ENCODE assay signal across 8 cellular contexts in genomic region chr19:49150106-49150943, GRCh38. TPM values are rescaled to one million over a fixed set of nuclear protein-coding genes. Genes with fewer than 3 reads are reported as not detected.
DNase-seq lines count a peak whose midpoint lies in the region; ATAC-seq and TF ChIP-seq lines count a peak whose summit lies in the region.

No MANE protein-coding gene starts in this region.

- H3K36me3 Mint-ChIP-seq in natural killer cell: no peaks in the 10 kb centered on the region

- H3K27ac Mint-ChIP-seq in natural killer cell: peak overlapping the region in 1 of 2 donors; percentile 54

- H2AFZ ChIP-seq in KMS-11 (ENCODE audit: low read depth) (peak overlapping the region; percentile 58), PC-3 (ENCODE audit: low read length) (peak overlapping the region; percentile 70)

- H3K9me2 ChIP-seq in PC-3 (replicated peaks; ENCODE audit: low read length): no peaks in the 10 kb centered on the region

- peak; percentile 7 to 49 for TF ChIP-seq POLR2A in uterus (IDR thresholded peaks at IDR 0.05)

- H3K4me2 ChIP-seq in KMS-11 (peak overlapping the region; percentile 100), PC-3 (ENCODE audit: low read length) (peak overlapping the region; percentile 91)

- TF ChIP-seq CTCF in KMS-11 (conservative IDR thresholded peaks at IDR 0.05; ENCODE audit: low read depth, low read length) (no peak), PC-3 (conservative IDR thresholded peaks at IDR 0.05; ENCODE audit: low read depth, low read length) (no peak), natural killer cell (IDR thresholded peaks at IDR 0.05) (no peak), uterus (IDR thresholded peaks at IDR 0.05) (no peak)

- CTCF ChIA-PET in PC-3 (lab: Charles Lee): interaction anchor here (0.6 to 2.0 kb wide), 5 partner anchors 22 to 157 kb away, joined by 3 to 11 read pairs (median 4); partner anchors contain the start of genes GYS1 and RUVBL2

- H3K9ac ChIP-seq in KMS-11 (peak overlapping the region; percentile 7; the same call in 1 of the 2 replicates), PC-3 (ENCODE audit: low read length) (peak overlapping the region; percentile 75)

- no peaks in the 10 kb centered on the region for H3K36me3 ChIP-seq in KMS-11 (ENCODE audit: insufficient read depth)
- no peaks in the 10 kb centered on the region for H3K36me3 ChIP-seq in PC-3 (ENCODE audit: low read depth, low read length)
- H3K36me3 ChIP-seq in uterus: no peaks in the 10 kb centered on the region

- POLR2A ChIA-PET in PC-3 (lab: Charles Lee; ENCODE audit: unreplicated experiment): no interaction called here

- no peaks in the 10 kb centered on the region for H3F3A ChIP-seq in PC-3 (ENCODE audit: low read length, unreplicated experiment)

- peaks cover 19 to 56% of the 10 kb centered on the region in 2 donors for H3K27me3 Mint-ChIP-seq in natural killer cell (ENCODE audit: low read depth in 2 of 2)

- H3K27me3 ChIP-seq in KMS-11 (ENCODE audit: insufficient read depth, low read depth): peaks cover 72% of the 10 kb centered on the region
- H3K27me3 ChIP-seq in PC-3 (ENCODE audit: low read length): no peaks in the 10 kb centered on the region
- no peaks in the 10 kb centered on the region for H3K27me3 ChIP-seq in uterus

- H3K4me3 ChIP-seq in KMS-11 (IDR thresholded peaks at IDR 0.05; ENCODE audit: insufficient read depth, low read depth, low read length): no peak overlapping the region
- peak overlapping the region; percentile 71 for H3K4me3 ChIP-seq in PC-3 (ENCODE audit: low read length)
- H3K4me3 ChIP-seq in uterus: peak overlapping the region; percentile 58 to 68

- H3K4me1 Mint-ChIP-seq in natural killer cell: peaks cover 26 to 52% of the 10 kb centered on the region in 2 donors

- intact Hi-C loops in PC-3 (cut with micrococcal nuclease): loop anchor here (1.0 kb wide), 1 partner anchor 49 kb away; no protein-coding TSS in a partner anchor
- intact Hi-C loops in natural killer cell (cut with micrococcal nuclease): no loop called here
- intact Hi-C loops in uterus (cut with DNase I; ENCODE audit: low total_unique reads): no loop called here

- H3K27ac ChIP-seq in KMS-11 (no peak overlapping the region), PC-3 (ENCODE audit: low read length) (peak overlapping the region; percentile 44), uterus (peak overlapping the region; percentile 67 to 86)

- DNase-seq in DMS53 (lab: John Stamatoyannopoulos, UW) (peak; percentile 96), PC-3 (peak; percentile 86), foreskin melanocyte (peak; percentile 82), natural killer cell (peak; percentile 38), uterus (peak; percentile 75 to 77)
- peak; percentile 27 for DNase-seq in activated naive CD4-positive, alpha-beta T cell treated with anti-CD3 and anti-CD28 coated beads, Interleukin-2, amount 50 U/mL, for 16 hours

- H3K4me1 ChIP-seq in KMS-11 (ENCODE audit: low read depth, poor library complexity, severe bottlenecking) (peaks cover 30% of the 10 kb centered on the region), PC-3 (ENCODE audit: insufficient read depth, low read length) (peaks cover 25% of the 10 kb centered on the region), uterus (peaks cover 0 to 11% of the 10 kb centered on the region in 2 donors)

- no peaks in the 10 kb centered on the region for H3K79me2 ChIP-seq in KMS-11 (ENCODE audit: insufficient read depth, low read depth)
- no peaks in the 10 kb centered on the region for H3K79me2 ChIP-seq in PC-3 (ENCODE audit: low read length)

- H3K4me3 Mint-ChIP-seq in natural killer cell: peak overlapping the region; percentile 96

- no TSS peak for BruUV-seq in PC-3 (replicated peaks; lab: Mats Ljungman, UMichigan)

- ATAC-seq in PC-3 (peak; percentile 51), natural killer cell (peak in 2 of 3 donors; percentile 30 to 37), HG02642 (IDR thresholded peaks at IDR 0.05; ENCODE audit: poor library complexity, unreplicated experiment) (no peak)

- H3K9me3 ChIP-seq in PC-3 (ENCODE audit: low read length) (no peaks in the 10 kb centered on the region), uterus (no peaks in the 10 kb centered on the region)

- H4K20me1 ChIP-seq in KMS-11 (ENCODE audit: insufficient read depth) (no peaks in the 10 kb centered on the region), PC-3 (ENCODE audit: low read length) (no peaks in the 10 kb centered on the region)

- H3K9me3 Mint-ChIP-seq in natural killer cell: no peaks in the 10 kb centered on the region

RNA-seq across cellular contexts. Expression of gene HRC, which starts 4.9 kb away (rescaled TPM):
- total RNA-seq in PC-3 (2014; rRNA removed) (not detected in 2 replicates), natural killer cell (not detected), uterus (10 to 100 TPM in 1 of 4 donors, 1 to 10 TPM in 2, under 1 TPM in 1; 0.51 to 13.5 (median 6.6) TPM)

RNA-seq across cellular contexts. Expression of gene TRPM4, which starts 7.3 kb away (rescaled TPM):
- total RNA-seq in PC-3 (2014; rRNA removed) (30.0 and 40.4 TPM in 2 replicates), natural killer cell (under 1 TPM in 1 of 3 donors, not detected in 2; 0.20 TPM), uterus (10 to 100 TPM in 3 of 4 donors, 1 to 10 TPM in 1; 9.7 to 28.7 (median 15.4) TPM)

RNA-seq across cellular contexts. Expression of gene PPFIA3, which starts 31.0 kb away (rescaled TPM):
- 56.3 and 59.0 TPM in 2 replicates for total RNA-seq in PC-3 (2014; rRNA removed)
- 1 to 10 TPM; 5.3 to 5.5 (median 5.3) TPM for total RNA-seq in natural killer cell
- total RNA-seq in uterus: 1 to 10 TPM in 2 of 4 donors, under 1 TPM in 1, not detected in 1; 0.51 to 8.3 (median 7.4) TPM

RNA-seq across cellular contexts. Expression of gene C19orf73, which starts 31.4 kb away (rescaled TPM):
- total RNA-seq in PC-3 (2014; rRNA removed) (0.15 TPM in 1 of 2 replicates, not detected in the other), natural killer cell (1 to 10 TPM; 2.3 to 2.7 (median 2.7) TPM), uterus (not detected)

RNA-seq across cellular contexts. Expression of gene LIN7B, which starts 36.2 kb away (rescaled TPM):
- total RNA-seq in PC-3 (2014; rRNA removed) (5.8 and 11.6 TPM in 2 replicates), natural killer cell (1 to 10 TPM; 6.2 to 8.8 (median 6.5) TPM), uterus (10 to 100 TPM in 1 of 4 donors, 1 to 10 TPM in 2, not detected in 1; 5.1 to 15.2 (median 5.7) TPM)

Comparison
In these comparisons a context has a peak if more than half of its experiments do, and no peak if none do; other contexts are left out.
1. DNase-seq: peak in every context shown above with its lines; median percentile 96 in DMS53; 86 in PC-3; 82 in foreskin melanocyte; 76 in uterus; 38 in natural killer cell; 27 in activated naive CD4-positive, alpha-beta T cell treated with anti-CD3 and anti-CD28 coated beads, Interleukin-2, amount 50 U/mL, for 16 hours.
2. RNA of gene TRPM4, which starts 7.3 kb away (total RNA-seq): 30.0 to 40.4 TPM in PC-3 and 9.7 to 28.7 TPM in uterus; 0.20 TPM in natural killer cell; every median in the first group is over 4 times any median in the second.